ENCODE assay signal across 1 cellular context in genomic region chr7:131105803-131106680, GRCh38.
TF ChIP-seq lines count a peak whose summit lies in the region.

No MANE protein-coding gene starts in this region.

TF ChIP-seq in HepG2, 621 proteins besides CTCF, POLR2A, EP300 and RAD21 (continued from another document and continues in another):
- TF ChIP-seq ELK4 (CRISPR knock-in tag; IDR thresholded peaks at IDR 0.05; ENCODE audit: borderline replicate concordance) (no peak), BCL3 (CRISPR knock-in tag; IDR thresholded peaks at IDR 0.05) (peak; percentile 75), ZNF260 (CRISPR knock-in tag; IDR thresholded peaks at IDR 0.05; ENCODE audit: borderline replicate concordance, low read depth) (no peak), TERF1 (CRISPR knock-in tag; IDR thresholded peaks at IDR 0.05) (no peak), CREBL2 (CRISPR knock-in tag; IDR thresholded peaks at IDR 0.05; ENCODE audit: borderline replicate concordance) (no peak), ZNF484 (CRISPR knock-in tag; IDR thresholded peaks at IDR 0.05; ENCODE audit: borderline replicate concordance, low read depth) (no peak), ZNF263 (CRISPR knock-in tag; IDR thresholded peaks at IDR 0.05) (peak; percentile 90), ZNF572 (CRISPR knock-in tag; IDR thresholded peaks at IDR 0.05) (no peak), ZBTB39 (CRISPR knock-in tag; IDR thresholded peaks at IDR 0.05) (no peak; the same call in 1 of the 2 replicates), DBP (CRISPR knock-in tag; IDR thresholded peaks at IDR 0.05; ENCODE audit: not compliant biosample characterization) (no peak), PATZ1 (CRISPR knock-in tag; IDR thresholded peaks at IDR 0.05) (peak; percentile 81), ZNF589 (CRISPR knock-in tag; conservative IDR thresholded peaks at IDR 0.05) (no peak; the same call in 1 of the 2 replicates), TGIF2 (CRISPR knock-in tag; IDR thresholded peaks at IDR 0.05) (peak; percentile 63), KLF15 (CRISPR knock-in tag; IDR thresholded peaks at IDR 0.05; ENCODE audit: borderline replicate concordance) (no peak), SIX1 (CRISPR knock-in tag; IDR thresholded peaks at IDR 0.05; ENCODE audit: borderline replicate concordance) (no peak), ZBTB7A (CRISPR knock-in tag; IDR thresholded peaks at IDR 0.05) (peak; percentile 23; the same call in 1 of the 2 replicates), ZNF710 (CRISPR knock-in tag; IDR thresholded peaks at IDR 0.05; ENCODE audit: borderline replicate concordance) (no peak), KDM5B (CRISPR knock-in tag; IDR thresholded peaks at IDR 0.05; ENCODE audit: borderline replicate concordance) (peak; percentile 64; the same call in 1 of the 2 replicates), SKIL (CRISPR knock-in tag; IDR thresholded peaks at IDR 0.05; ENCODE audit: borderline replicate concordance) (no peak), SOX6 (IDR thresholded peaks at IDR 0.05) (no peak), SOX6 (CRISPR knock-in tag; IDR thresholded peaks at IDR 0.05) (peak; percentile 67), YEATS4 (CRISPR knock-in tag; IDR thresholded peaks at IDR 0.05; ENCODE audit: borderline replicate concordance) (peak; percentile 87), SYNCRIP (IDR thresholded peaks at IDR 0.05; ENCODE audit: insufficient read depth, low read depth, low read length) (no peak), ETV6 (CRISPR knock-in tag; conservative IDR thresholded peaks at IDR 0.05) (no peak), HMGA1 (CRISPR knock-in tag; conservative IDR thresholded peaks at IDR 0.05) (no peak), MZF1 (CRISPR knock-in tag; IDR thresholded peaks at IDR 0.05; ENCODE audit: borderline replicate concordance) (no peak), PAX8 (CRISPR knock-in tag; IDR thresholded peaks at IDR 0.05; ENCODE audit: borderline replicate concordance) (no peak), ETV5 (CRISPR knock-in tag; IDR thresholded peaks at IDR 0.05; ENCODE audit: borderline replicate concordance) (peak; percentile 67), NKX3-1 (CRISPR knock-in tag; IDR thresholded peaks at IDR 0.05) (no peak), ZNF264 (CRISPR knock-in tag; IDR thresholded peaks at IDR 0.05) (peak; percentile 97), KLF12 (CRISPR knock-in tag; IDR thresholded peaks at IDR 0.05; ENCODE audit: borderline replicate concordance) (no peak), ZKSCAN5 (CRISPR knock-in tag; IDR thresholded peaks at IDR 0.05) (no peak), BRCA1 (CRISPR knock-in tag; IDR thresholded peaks at IDR 0.05) (0 out of 2 replicates have a peak, but pooled peaks have one; percentile 51), ZNF724P (CRISPR knock-in tag; IDR thresholded peaks at IDR 0.05; ENCODE audit: borderline replicate concordance) (peak; percentile 84; the same call in 1 of the 2 replicates), MBD4 (IDR thresholded peaks at IDR 0.05; ENCODE audit: borderline replicate concordance, low read length) (no peak), THRA (CRISPR knock-in tag; IDR thresholded peaks at IDR 0.05; ENCODE audit: borderline replicate concordance) (peak; percentile 30; the same call in 1 of the 2 replicates), SP4 (CRISPR knock-in tag; IDR thresholded peaks at IDR 0.05) (peak; percentile 56), SP140L (CRISPR knock-in tag; IDR thresholded peaks at IDR 0.05; ENCODE audit: borderline replicate concordance) (no peak), NBN (conservative IDR thresholded peaks at IDR 0.05) (no peak), NFE2 (CRISPR knock-in tag; IDR thresholded peaks at IDR 0.05) (no peak), ATF7 (IDR thresholded peaks at IDR 0.05) (no peak), ATF7 (CRISPR knock-in tag; IDR thresholded peaks at IDR 0.05) (no peak), ZNF3 (CRISPR knock-in tag; IDR thresholded peaks at IDR 0.05) (no peak), RORA (CRISPR knock-in tag; IDR thresholded peaks at IDR 0.05) (no peak), ZNF503 (CRISPR knock-in tag; IDR thresholded peaks at IDR 0.05) (peak; percentile 64; the same call in 1 of the 2 replicates), ZSCAN12 (CRISPR knock-in tag; IDR thresholded peaks at IDR 0.05) (peak; percentile 64; the same call in 1 of the 2 replicates), TFE3 (CRISPR knock-in tag; IDR thresholded peaks at IDR 0.05) (no peak; the same call in 1 of the 2 replicates), CREM (IDR thresholded peaks at IDR 0.05) (peak; percentile 47; the same call in 1 of the 2 replicates), CREM (CRISPR knock-in tag; IDR thresholded peaks at IDR 0.05) (no peak)
